In the genomic region with DNA sequence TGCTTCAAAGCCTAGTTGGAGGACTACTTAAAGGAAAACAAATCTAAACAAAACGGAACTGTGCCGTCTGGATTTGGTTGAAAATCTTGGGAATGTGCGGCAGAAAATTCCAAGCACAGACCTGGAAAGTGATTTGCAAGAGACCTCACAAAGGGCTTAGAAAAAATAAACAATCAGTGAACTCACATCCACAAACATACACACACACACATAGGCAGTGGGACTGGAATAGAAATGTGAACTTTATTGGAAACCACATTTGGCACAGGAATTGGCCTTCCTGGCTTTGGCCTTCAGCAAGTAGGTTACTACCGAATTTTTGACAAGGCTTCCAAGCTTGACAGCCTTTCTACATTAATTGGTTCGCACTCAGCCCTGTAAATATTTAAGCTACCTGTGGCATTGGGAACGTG, we compare ENCODE assay signal across 23 cellular contexts.
A peak's percentile ranks its signal among the peaks of the same experiment; 100 is the strongest.
DNase-seq lines count a peak whose midpoint lies in the region; ATAC-seq and TF ChIP-seq lines count a peak whose summit lies in the region.
"Had no signal": no experiment of that assay in that cellular context is flagged by ENCODE, and none has a peak within 500 bp of the region (broad histone marks: within the 10 kb centered on the region; RNA-seq: fewer than 3 reads in every experiment).

No MANE protein-coding gene starts in this region.

- peak overlapping the region in 2 of 4 donors; percentile 1 to 53 for H3K27ac ChIP-seq in body of pancreas
- H3K27ac ChIP-seq: breast epithelium, C4-2B, coronary artery, heart left ventricle, transverse colon had no signal

- peaks cover 29% of the 10 kb centered on the region for H3K4me1 ChIP-seq in body of pancreas
- H3K4me1 ChIP-seq: breast epithelium, transverse colon had no signal

- H3K4me1 Mint-ChIP-seq in progenitor cell of endocrine pancreas (ENCODE audit: low read depth) = peaks cover 36% of the 10 kb centered on the region
- H3K4me1 Mint-ChIP-seq: naive thymus-derived CD8-positive, alpha-beta T cell had no signal

- H3K36me3 ChIP-seq in body of pancreas (replicated peaks in 1 of 2; ENCODE audit: insufficient read depth in 1 of 2, low read depth in 2 of 2) = no peaks in the 10 kb centered on the region
- H3K36me3 ChIP-seq: breast epithelium, heart left ventricle, transverse colon had no signal

- no peaks in the 10 kb centered on the region for H3K36me3 Mint-ChIP-seq in progenitor cell of endocrine pancreas (ENCODE audit: insufficient read depth)
- H3K36me3 Mint-ChIP-seq: naive thymus-derived CD8-positive, alpha-beta T cell had no signal

- intact Hi-C loops in body of pancreas (cut with DNase I) = no loop called here

- H3K27me3 ChIP-seq in body of pancreas = no peaks in the 10 kb centered on the region
- H3K27me3 ChIP-seq: breast epithelium, heart left ventricle, transverse colon had no signal

- peak; percentile 64 for DNase-seq in M059J (ENCODE audit: low read depth)
- DNase-seq in body of pancreas = peak in 2 of 4 donors; percentile 11 to 14
- DNase-seq in kidney tubule cell (ENCODE audit: low spot score) = peak; percentile 11
- DNase-seq in progenitor cell of endocrine pancreas (ENCODE audit: low spot score, unreplicated experiment) = no peak
- no peak for DNase-seq in NCI-H1930 (lab: John Stamatoyannopoulos, UW)
- DNase-seq in medulla oblongata (ENCODE audit: extremely low spot score) = no peak
- DNase-seq: activated gamma-delta T cell treated with Interleukin-2 at 50 U/mL for 16 hours; activated naive CD8-positive, alpha-beta T cell treated with anti-CD3 and anti-CD28 coated beads, Interleukin-2, amount 50 U/mL, for 24 hours; Calu3; heart left ventricle; left cardiac atrium; naive thymus-derived CD8-positive, alpha-beta T cell; NCI-H1436 treated with DMSO at 0.1 percent for 48 hours; NCI-H526; posterior cingulate gyrus; stimulated activated CD8-positive, alpha-beta memory T cell treated with anti-CD3 and anti-CD28 coated beads, Interleukin-4, amount 100 ng/mL, for 48 hours; transverse colon had no signal

- ATAC-seq in body of pancreas (peak; percentile 41), GM18909 (IDR thresholded peaks at IDR 0.05; ENCODE audit: poor library complexity, unreplicated experiment) (no peak)
- ATAC-seq in activated CD4-positive, CD25-positive, alpha-beta regulatory T cell treated with anti-CD3 and anti-CD28 coated beads, Interleukin-2, amount 50 U/mL, for 24 hours = no peak
- ATAC-seq: activated naive CD8-positive, alpha-beta T cell treated with anti-CD3 and anti-CD28 coated beads, Interleukin-2, amount 50 U/mL, for 24 hours; heart left ventricle; left cardiac atrium; naive thymus-derived CD8-positive, alpha-beta T cell had no signal

- no peaks in the 10 kb centered on the region for H3K27me3 Mint-ChIP-seq in progenitor cell of endocrine pancreas
- H3K27me3 Mint-ChIP-seq: activated naive CD8-positive, alpha-beta T cell treated with anti-CD3 and anti-CD28 coated beads, Interleukin-2, amount 50 U/mL, for 24 hours; naive thymus-derived CD8-positive, alpha-beta T cell had no signal

- H3K27ac Mint-ChIP-seq in progenitor cell of endocrine pancreas = peak overlapping the region; percentile 84
- H3K27ac Mint-ChIP-seq: activated naive CD8-positive, alpha-beta T cell treated with anti-CD3 and anti-CD28 coated beads, Interleukin-2, amount 50 U/mL, for 24 hours; naive thymus-derived CD8-positive, alpha-beta T cell; T-helper 1 cell treated with Interleukin-12 subunit alpha and Interleukin-12 subunit beta and Interleukin-4 antibody, amounts not matched to agents 30 μg/mL and 1 μg/mL, for 36 hours had no signal

- H3K4me3 ChIP-seq in body of pancreas = no peak overlapping the region
- H3K4me3 ChIP-seq: breast epithelium, coronary artery, heart left ventricle, transverse colon had no signal

- no peaks in the 10 kb centered on the region for H3K9me3 Mint-ChIP-seq in progenitor cell of endocrine pancreas (ENCODE audit: low read depth)
- H3K9me3 Mint-ChIP-seq: activated naive CD8-positive, alpha-beta T cell treated with anti-CD3 and anti-CD28 coated beads, Interleukin-2, amount 50 U/mL, for 24 hours; T-helper 1 cell treated with Interleukin-12 subunit alpha and Interleukin-12 subunit beta and Interleukin-4 antibody, amounts not matched to agents 30 μg/mL and 1 μg/mL, for 36 hours had no signal

- WGBS in body of pancreas, 2 donors = 27 to 29% methylated on average over 6 of the region's 6 CpGs

- H3K4me3 Mint-ChIP-seq in progenitor cell of endocrine pancreas (ENCODE audit: low read depth) = peak overlapping the region; percentile 29
- H3K4me3 Mint-ChIP-seq: activated naive CD8-positive, alpha-beta T cell treated with anti-CD3 and anti-CD28 coated beads, Interleukin-2, amount 50 U/mL, for 24 hours; naive thymus-derived CD8-positive, alpha-beta T cell; T-helper 1 cell treated with Interleukin-12 subunit alpha and Interleukin-12 subunit beta and Interleukin-4 antibody, amounts not matched to agents 30 μg/mL and 1 μg/mL, for 36 hours had no signal

- no peak for TF ChIP-seq CTCF in body of pancreas (IDR thresholded peaks at IDR 0.05)
- no peak for TF ChIP-seq CTCF in progenitor cell of endocrine pancreas (IDR thresholded peaks at IDR 0.05; ENCODE audit: unreplicated experiment)

- no peaks in the 10 kb centered on the region for H3K9me3 ChIP-seq in body of pancreas
- H3K9me3 ChIP-seq: breast epithelium, transverse colon had no signal

- TF ChIP-seq POLR2A in body of pancreas (IDR thresholded peaks at IDR 0.05) = no peak

Comparison
In these comparisons a context has a peak if more than half of its experiments do, and no peak if none do; other contexts are left out.
1. DNase-seq: peak in M059J (single experiment) and kidney tubule cell (single experiment); none in progenitor cell of endocrine pancreas (single experiment), NCI-H1930 (0 of 2) and medulla oblongata (single experiment).